12 cellular contexts compared by ENCODE assay signal in genomic region chr2:15912203-15912602, GRCh38. TPM values are rescaled to one million over a fixed set of nuclear protein-coding genes. Genes with fewer than 3 reads are reported as not detected.
DNase-seq lines count a peak whose midpoint lies in the region; TF ChIP-seq lines count a peak whose summit lies in the region.
"Had no signal": no experiment of that assay in that cellular context is flagged by ENCODE, and none has a peak within 500 bp of the region (broad histone marks: within the 10 kb centered on the region; RNA-seq: fewer than 3 reads in every experiment).

No MANE protein-coding gene starts in this region.

- H3K4me1 ChIP-seq in uterus = no peaks in the 10 kb centered on the region

- peak overlapping the region; percentile 17 to 57 for H3K27ac ChIP-seq in uterus

- no peaks in the 10 kb centered on the region for H3K27me3 ChIP-seq in uterus

- H3K4me3 ChIP-seq in uterus = no peak overlapping the region

- H3K36me3 ChIP-seq in uterus = no peaks in the 10 kb centered on the region

- DNase-seq in NCI-H82 (lab: John Stamatoyannopoulos, UW) = peak; percentile 60
- no peak for DNase-seq in NCI-H82 treated with DMSO at 0.1 percent for 48 hours (lab: John Stamatoyannopoulos, UW; ENCODE audit: unreplicated experiment)
- DNase-seq in dermis microvascular lymphatic vessel endothelial cell (ENCODE audit: low read depth in 2 of 2) = peak; percentile 21 to 93
- peak; percentile 43 to 96 for DNase-seq in lung microvascular endothelial cell (ENCODE audit: low read depth in 2 of 2)
- peak; percentile 30 to 43 for DNase-seq in uterus
- DNase-seq in activated effector memory CD4-positive, alpha-beta T cell treated with anti-CD3 and anti-CD28 coated beads, Interleukin-2, amount 50 U/mL, for 16 hours = no peak
- no peak for DNase-seq in RKO (ENCODE audit: low spot score)
- DNase-seq in GM03348 (ENCODE audit: low spot score) = no peak
- DNase-seq: activated CD4-positive, alpha-beta T cell treated with anti-CD3 and anti-CD28 coated beads for 48 hours; H7; NCI-H526 treated with DMSO at 0.1 percent for 48 hours had no signal

- no peaks in the 10 kb centered on the region for H3K9me3 ChIP-seq in uterus

- no peak for TF ChIP-seq CTCF in uterus (IDR thresholded peaks at IDR 0.05)

- intact Hi-C loops in uterus (cut with DNase I; ENCODE audit: low total_unique reads) = no loop called here

- no peak for TF ChIP-seq POLR2A in uterus (IDR thresholded peaks at IDR 0.05)

RNA-seq across cellular contexts. Expression of gene MYCN, which starts 28.1 kb away (rescaled TPM):
- total RNA-seq in dermis microvascular lymphatic vessel endothelial cell = 3.2 and 7.2 TPM in 2 replicates
- total RNA-seq in lung microvascular endothelial cell = 2.6 and 9.5 TPM in 2 replicates
- 1 to 10 TPM in 3 of 4 donors, not detected in 1; 1.3 to 4.1 (median 1.9) TPM for total RNA-seq in uterus
- total RNA-seq: HT-29 had no signal

Comparison
In these comparisons a context has a peak if more than half of its experiments do, and no peak if none do; other contexts are left out.
1. DNase-seq: peak in NCI-H82 (single experiment), dermis microvascular lymphatic vessel endothelial cell (2 of 2), lung microvascular endothelial cell (2 of 2) and uterus (2 of 2); none in NCI-H82 treated with DMSO at 0.1 percent for 48 hours (single experiment), activated effector memory CD4-positive, alpha-beta T cell treated with anti-CD3 and anti-CD28 coated beads, Interleukin-2, amount 50 U/mL, for 16 hours (single experiment), RKO (single experiment) and GM03348 (single experiment).